9 cellular contexts compared by ENCODE assay signal in genomic region chr6:110587328-110587727, GRCh38.
"Had no signal": no experiment of that assay in that cellular context is flagged by ENCODE, and none has a peak within 500 bp of the region (broad histone marks: within the 10 kb centered on the region; RNA-seq: fewer than 3 reads in every experiment).

No MANE protein-coding gene starts in this region.

- ATAC-seq: HCT116 had no signal

- H3K9me3 ChIP-seq: HAP-1 had no signal

- H3K9ac ChIP-seq: GM23248 had no signal

- H3K9me3 Mint-ChIP-seq: HFFc6 had no signal

- H3K4me3 ChIP-seq: GM23248, HAP-1 had no signal

- H3K27ac Mint-ChIP-seq: HFFc6 had no signal

- DNase-seq: GM23248, GOT3, H7, HFFc6, IMR-90, KBM-7 had no signal

- H3K4me3 Mint-ChIP-seq: HFFc6 had no signal

- FAIRE-seq: HTR-8/SVneo had no signal

- H3K36me3 ChIP-seq: HAP-1 had no signal

- H3K27ac ChIP-seq: GM23248 had no signal

- H2AFZ ChIP-seq: GM23248 had no signal
